ENCODE assay signal across 8 cellular contexts in the genomic region with DNA sequence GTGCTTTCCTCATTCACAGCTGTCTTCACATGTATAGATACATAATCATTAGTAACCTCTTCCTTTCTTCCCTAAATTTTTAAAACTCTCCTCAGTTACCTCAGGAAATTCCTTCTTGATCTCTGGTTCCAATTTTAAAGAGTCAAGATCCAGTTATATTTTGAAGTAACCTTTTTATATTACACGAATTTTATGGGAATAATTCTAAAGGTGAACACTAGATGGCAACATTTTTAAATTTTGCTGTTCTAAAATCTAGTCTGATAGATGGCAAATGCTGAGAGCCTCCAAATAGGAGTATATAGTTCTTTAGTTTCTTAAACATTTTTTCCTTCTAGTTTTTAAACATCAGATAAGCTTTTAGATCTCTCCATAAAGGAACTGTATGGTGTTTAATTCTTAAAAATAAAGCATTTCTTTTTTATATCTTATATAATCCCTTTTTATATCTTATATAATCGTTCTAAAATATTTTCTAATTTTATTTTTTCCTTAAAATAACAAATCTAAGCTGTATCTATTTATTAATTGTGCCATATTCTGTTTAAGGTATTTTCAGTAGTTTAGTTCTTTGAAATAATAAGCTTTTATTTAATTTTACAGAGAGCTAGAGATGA. TPM values are rescaled to one million over a fixed set of nuclear protein-coding genes. Genes with fewer than 3 reads are reported as not detected.
DNase-seq lines count a peak whose midpoint lies in the region; ATAC-seq, FAIRE-seq and TF ChIP-seq lines count a peak whose summit lies in the region.

No MANE protein-coding gene starts in this region.

- no TSS peak for BruUV-seq in A673 (replicated peaks; lab: Mats Ljungman, UMichigan)

- intact Hi-C loops in A673 (cut with micrococcal nuclease; ENCODE audit: unreplicated experiment) = loop anchor here (1.0 kb wide), 1 partner anchor 155 kb away; no protein-coding TSS in a partner anchor

- H4K20me1 ChIP-seq in neural cell (ENCODE audit: insufficient read depth) = no peaks in the 10 kb centered on the region

- no peaks in the 10 kb centered on the region for H3F3A ChIP-seq in neural cell (ENCODE audit: insufficient read depth, low read length, poor library complexity, severe bottlenecking)

- no peak for TF ChIP-seq EP300 in neural cell (conservative IDR thresholded peaks at IDR 0.05; ENCODE audit: poor library complexity, severe bottlenecking)

- no peak overlapping the region for H3K9ac ChIP-seq in neural cell (ENCODE audit: low read length)

- H3K4me1 ChIP-seq in A673 (ENCODE audit: insufficient read depth, low read length, poor library complexity, severe bottlenecking) = no peaks in the 10 kb centered on the region

- H3K36me3 ChIP-seq in A673 (ENCODE audit: insufficient read depth, low read length, poor library complexity, severe bottlenecking) = no peaks in the 10 kb centered on the region
- H3K36me3 ChIP-seq in neural cell (ENCODE audit: insufficient read depth, low read length) = no peaks in the 10 kb centered on the region

- H3K79me2 ChIP-seq in neural cell (replicated peaks; ENCODE audit: insufficient read depth, low read length) = no peaks in the 10 kb centered on the region

- no peak for ATAC-seq in HG02759 (IDR thresholded peaks at IDR 0.05; ENCODE audit: unreplicated experiment)
- ATAC-seq in GM18505 (IDR thresholded peaks at IDR 0.05; ENCODE audit: unreplicated experiment) = no peak

- no peak overlapping the region for H3K4me2 ChIP-seq in neural cell (ENCODE audit: low read length)

- POLR2A ChIA-PET in A673 (lab: Charles Lee; ENCODE audit: low non-redundant PET) = no interaction called here

- TF ChIP-seq CTCF in A673 (conservative IDR thresholded peaks at IDR 0.05; ENCODE audit: low read depth, low read length) (peak; percentile 67; the same call in 1 of the 2 replicates), GM13977 (IDR thresholded peaks at IDR 0.05; ENCODE audit: extremely low read depth, insufficient read depth, missing control alignments) (peak; percentile 38), neural cell (IDR thresholded peaks at IDR 0.05; ENCODE audit: poor library complexity, severe bottlenecking) (peak; percentile 68)

- H3K4me3 ChIP-seq in A673 (ENCODE audit: low read depth, low read length, poor library complexity, severe bottlenecking) = no peak overlapping the region
- H3K4me3 ChIP-seq in neural cell (ENCODE audit: low read length) = no peak overlapping the region

- H3K27me3 ChIP-seq in A673 (replicated peaks; ENCODE audit: insufficient read depth, low read depth, low read length, poor library complexity) (no peaks in the 10 kb centered on the region), neural cell (ENCODE audit: insufficient read depth, low read depth, low read length) (no peaks in the 10 kb centered on the region)

- H3K9me3 ChIP-seq in A673 (ENCODE audit: low read depth, low read length, poor library complexity, severe bottlenecking) (no peaks in the 10 kb centered on the region), neural cell (ENCODE audit: low read length) (no peaks in the 10 kb centered on the region)

- CTCF ChIA-PET in A673 (lab: Charles Lee) = no interaction called here

- FAIRE-seq in colon (lab: Jason Lieb, UNC) = peak; percentile 95

- peak; percentile 64 for TF ChIP-seq RAD21 in neural cell (conservative IDR thresholded peaks at IDR 0.05)

- H3K27ac ChIP-seq in A673 (ENCODE audit: low read depth, low read length, poor library complexity, severe bottlenecking) (no peak overlapping the region), neural cell (ENCODE audit: low read length) (no peak overlapping the region)

- in situ Hi-C loops in GM13977 (cut with MboI; ENCODE audit: low pct_unique_long_range_greater_than_20kb, low sequenced_read_pairs, unreplicated experiment) = loop anchor here (25.0 kb wide), 1 partner anchor 154 kb away; no protein-coding TSS in a partner anchor

- no peaks in the 10 kb centered on the region for H3K9me2 ChIP-seq in neural cell (ENCODE audit: insufficient read depth, low read length)

- DNase-seq in A673 (ENCODE audit: low spot score) (peak; percentile 60), GM13977 (ENCODE audit: low spot score) (no peak), NCI-H345 treated with DMSO at 0.1 percent for 48 hours (lab: John Stamatoyannopoulos, UW; ENCODE audit: unreplicated experiment) (peak; percentile 2), epidermal melanocyte (ENCODE audit: insufficient read length, low spot score) (no peak)

- H2AFZ ChIP-seq in neural cell (ENCODE audit: low read depth, low read length) = no peak overlapping the region

- no peak for TF ChIP-seq POLR2A in GM18505 (IDR thresholded peaks at IDR 0.05; ENCODE audit: borderline replicate concordance, extremely low read depth, insufficient read depth, insufficient read length)

TF ChIP-seq in neural cell, 6 proteins besides CTCF, POLR2A, EP300 and RAD21:
- TF ChIP-seq SMC3 (conservative IDR thresholded peaks at IDR 0.05; ENCODE audit: poor library complexity) (peak; percentile 74), TAF1 (IDR thresholded peaks at IDR 0.05; ENCODE audit: low read depth) (no peak)

RNA-seq across cellular contexts. Expression of gene PAPSS1, which starts 37.9 kb away (rescaled TPM):
- 143 and 150 TPM in 2 replicates for total RNA-seq in A673 (2021)
- 204 and 216 TPM in 2 replicates for polyA plus RNA-seq in neural cell
- 192 and 196 TPM in 2 replicates for polyA minus RNA-seq in neural cell

Comparison
In these comparisons a context has a peak if more than half of its experiments do, and no peak if none do; other contexts are left out.
1. DNase-seq: peak in A673 (single experiment) and NCI-H345 treated with DMSO at 0.1 percent for 48 hours (single experiment); none in GM13977 (single experiment) and epidermal melanocyte (single experiment).
2. Peak in every context shown above with its lines, with median percentiles within 50 percentile points of each other: CTCF ChIP-seq.